ENCODE assay signal across 8 cellular contexts in genomic region chr2:205686231-205687017, GRCh38. TPM values are rescaled to one million over a fixed set of nuclear protein-coding genes. Genes with fewer than 3 reads are reported as not detected.
A peak's percentile ranks its signal among the peaks of the same experiment; 100 is the strongest.
DNase-seq lines count a peak whose midpoint lies in the region; ATAC-seq and TF ChIP-seq lines count a peak whose summit lies in the region.

No MANE protein-coding gene starts in this region.

- H3K36me3 ChIP-seq in heart left ventricle (no peaks in the 10 kb centered on the region), mesenchymal stem cell (ENCODE audit: control insufficient read depth in 1 of 2, insufficient read depth in 2 of 2, low read depth in 1 of 2, low read length in 2 of 2) (peaks cover 0 to 4% of the 10 kb centered on the region in 2 experiments), uterus (no peaks in the 10 kb centered on the region)

- H2BK15ac ChIP-seq in mesenchymal stem cell (ENCODE audit: low read depth, poor library complexity, severe bottlenecking): peak overlapping the region; percentile 68

- peak overlapping the region; percentile 27 to 91 for H3K4ac ChIP-seq in mesenchymal stem cell (ENCODE audit: low read depth in 1 of 2, low read length in 2 of 2)

- peak overlapping the region; percentile 73 for H2BK5ac ChIP-seq in mesenchymal stem cell (ENCODE audit: low read depth, low read length, poor library complexity, severe bottlenecking)

- peak overlapping the region; percentile 39 for H2AFZ ChIP-seq in mesenchymal stem cell (ENCODE audit: low read depth, low read length)

- 10 to 17% (median 12%) methylated on average over 39 to 43 of the region's 43 CpGs for WGBS in heart left ventricle, 4 donors
- 2% methylated on average over 35 of the region's 43 CpGs for WGBS in mesenchymal stem cell

- TF ChIP-seq POLR2A in heart left ventricle (IDR thresholded peaks at IDR 0.05) (no peak), uterus (IDR thresholded peaks at IDR 0.05) (no peak)

- peak overlapping the region in 5 of 12 donors; percentile 21 to 93 (median 76) for H3K27ac ChIP-seq in heart left ventricle
- peak overlapping the region; percentile 52 for H3K27ac ChIP-seq in caudate nucleus (ENCODE audit: low read depth, low read length)
- no peak overlapping the region for H3K27ac ChIP-seq in mesenchymal stem cell (ENCODE audit: low read length, poor library complexity, severe bottlenecking)
- H3K27ac ChIP-seq in uterus: peak overlapping the region; percentile 98

- intact Hi-C loops in heart left ventricle (cut with DNase I): loop anchor here in 9 of 10 donors (5.0 to 10.0 kb wide), 8 partner anchors 71 to 1422 kb away; partner anchors contain the start of gene PARD3B (in 1 of the 9)
- intact Hi-C loops in Right ventricle myocardium inferior (cut with DNase I): loop anchor here (10.0 kb wide), 1 partner anchor 1422 kb away; no protein-coding TSS in a partner anchor
- intact Hi-C loops in uterus (cut with DNase I; ENCODE audit: low total_unique reads): loop anchor here (10.0 kb wide), 1 partner anchor 68 kb away; no protein-coding TSS in a partner anchor

- no peak overlapping the region for H3K23ac ChIP-seq in mesenchymal stem cell (ENCODE audit: low read length in 2 of 2)

- H3K4me2 ChIP-seq in mesenchymal stem cell (ENCODE audit: low read length, poor library complexity, severe bottlenecking): peak overlapping the region; percentile 80

- H3K4me1 ChIP-seq in heart left ventricle (peaks cover 0 to 64% (median 31%) of the 10 kb centered on the region in 12 donors), mesenchymal stem cell (ENCODE audit: control insufficient read depth, insufficient read depth, low read depth, low read length) (peaks cover 29% of the 10 kb centered on the region), uterus (peaks cover 0 to 3% of the 10 kb centered on the region in 2 donors)

- peaks cover 0 to 37% (median 4%) of the 10 kb centered on the region in 9 donors for H3K27me3 ChIP-seq in heart left ventricle
- H3K27me3 ChIP-seq in mesenchymal stem cell (ENCODE audit: control insufficient read depth in 1 of 2, insufficient read depth in 1 of 2, low read length in 2 of 2): no peaks in the 10 kb centered on the region
- H3K27me3 ChIP-seq in uterus: no peaks in the 10 kb centered on the region

- peak overlapping the region; percentile 89 for H4K8ac ChIP-seq in mesenchymal stem cell (ENCODE audit: low read length)

- H3K14ac ChIP-seq in mesenchymal stem cell (ENCODE audit: low read length in 2 of 2): peak overlapping the region in 1 of 2 experiments; percentile 81

- TF ChIP-seq CTCF in heart left ventricle (IDR thresholded peaks at IDR 0.05): peak in 2 of 12 donors; percentile 14 to 20
- TF ChIP-seq CTCF in uterus (IDR thresholded peaks at IDR 0.05): peak in 3 of 4 experiments; percentile 6 to 12 (median 10)

- DNase-seq in heart left ventricle (no peak), Right ventricle myocardium inferior (ENCODE audit: missing footprints) (no peak), caudate nucleus (lab: John Stamatoyannopoulos, UW) (peak in 2 of 61 donors; percentile 15), mesenchymal stem cell (peak; percentile 66), uterus (peak in 1 of 2 donors; percentile 43), SW 1271 (lab: John Stamatoyannopoulos, UW) (no peak), dedifferentiated amniotic fluid mesenchymal stem cell (ENCODE audit: extremely low spot score) (no peak)

- no peak overlapping the region for H4K91ac ChIP-seq in mesenchymal stem cell (ENCODE audit: low read length)

- H2AK5ac ChIP-seq in mesenchymal stem cell (ENCODE audit: low read length, severe bottlenecking): peak overlapping the region; percentile 99

- peak overlapping the region; percentile 72 to 92 for H3K18ac ChIP-seq in mesenchymal stem cell (ENCODE audit: low read depth in 1 of 2, low read length in 2 of 2)

- H2BK12ac ChIP-seq in mesenchymal stem cell (ENCODE audit: low read length in 2 of 2): peak overlapping the region; percentile 21 to 61

- H3K79me1 ChIP-seq in mesenchymal stem cell (replicated peaks; ENCODE audit: low read length, poor library complexity, severe bottlenecking): peaks cover 41% of the 10 kb centered on the region

- H3K4me3 ChIP-seq in heart left ventricle (peak overlapping the region; percentile 32 to 79 (median 63)), mesenchymal stem cell (ENCODE audit: insufficient read depth in 1 of 2, low read depth in 1 of 2, low read length in 2 of 2) (peak overlapping the region; percentile 72 to 84), uterus (peak overlapping the region; percentile 77 to 96)

- no peaks in the 10 kb centered on the region for H3K9me3 ChIP-seq in heart left ventricle
- no peaks in the 10 kb centered on the region for H3K9me3 ChIP-seq in mesenchymal stem cell (ENCODE audit: control insufficient read depth, low read length)
- no peaks in the 10 kb centered on the region for H3K9me3 ChIP-seq in uterus

- H2BK120ac ChIP-seq in mesenchymal stem cell (ENCODE audit: low read depth, low read length): peak overlapping the region; percentile 78

- peak overlapping the region; percentile 88 for H3K9ac ChIP-seq in mesenchymal stem cell (ENCODE audit: low read length)

- ATAC-seq in heart left ventricle: no peak
- ATAC-seq in Right ventricle myocardium inferior: no peak
- no peak for ATAC-seq in HG03135 (IDR thresholded peaks at IDR 0.05; ENCODE audit: unreplicated experiment)

RNA-seq across cellular contexts. Expression of gene NRP2, which starts 4.1 kb away (rescaled TPM):
- total RNA-seq in heart left ventricle (10 to 100 TPM in 4 of 9 donors, 1 to 10 TPM in 5; 3.1 to 57.5 (median 6.9) TPM), Right ventricle myocardium inferior (7.6 TPM), uterus (100 to 1,000 TPM in 3 of 4 donors, 10 to 100 TPM in 1; 35.9 to 156 (median 114) TPM)
- 1 to 10 TPM; 2.0 to 3.6 TPM for polyA plus RNA-seq in heart left ventricle
- 87.1 TPM for polyA plus RNA-seq in mesenchymal stem cell (2013, experiment 1 of 2)
- polyA plus RNA-seq in mesenchymal stem cell (2013, experiment 2 of 2): 83.3 TPM
